In the genomic region with DNA sequence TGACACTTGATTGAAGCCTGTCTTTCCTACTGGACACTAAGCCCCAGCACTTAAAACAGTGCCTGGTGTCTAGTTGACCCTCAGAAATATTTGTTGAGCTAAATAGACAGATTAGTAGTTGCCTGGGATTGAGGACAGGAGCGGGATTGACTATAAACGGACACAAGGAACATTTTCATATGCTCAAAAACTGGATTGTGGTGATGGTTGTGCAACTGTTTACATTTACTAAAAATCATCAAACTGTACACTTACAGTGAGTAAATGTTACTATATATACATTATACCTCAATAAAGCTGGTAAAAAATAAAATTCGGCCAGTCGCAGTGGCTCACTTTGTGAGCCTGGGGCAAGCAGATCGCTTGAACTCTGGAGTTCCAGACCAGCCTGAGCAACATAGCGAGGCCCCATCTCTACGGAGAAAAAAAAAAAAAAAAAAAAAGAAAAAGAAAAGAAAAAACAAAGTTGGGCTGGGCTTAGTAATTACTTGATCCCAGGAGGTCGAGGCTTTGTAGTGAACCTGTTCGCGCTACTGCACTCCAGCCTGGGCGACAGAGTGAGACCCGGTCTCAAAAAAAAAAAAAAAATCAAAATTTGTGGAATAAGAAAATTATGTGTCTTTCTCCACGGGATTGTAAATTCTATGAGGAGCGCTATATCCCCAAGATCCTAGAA, we compare ENCODE assay signal across 1 cellular context.
TF ChIP-seq lines count a peak whose summit lies in the region.

No MANE protein-coding gene starts in this region.

TF ChIP-seq in H1, 55 proteins besides CTCF, POLR2A, EP300 and RAD21:
- TF ChIP-seq MAFK (IDR thresholded peaks at IDR 0.05; ENCODE audit: low read depth, low read length) (no peak), ASH2L (IDR thresholded peaks at IDR 0.05; ENCODE audit: low read length) (peak; percentile 15), PHF8 (conservative IDR thresholded peaks at IDR 0.05; ENCODE audit: low read depth, low read length) (0 out of 2 replicates have a peak, but pooled peaks have one; percentile 42)
TF ChIP-seq in H1: peak in this region for 2.
